Comparison of ENCODE assay signal across 30 cellular contexts in genomic region chr5:37640088-37640487, GRCh38.
"Had no signal": no experiment of that assay in that cellular context is flagged by ENCODE, and none has a peak within 500 bp of the region (broad histone marks: within the 10 kb centered on the region; RNA-seq: fewer than 3 reads in every experiment).

No MANE protein-coding gene starts in this region.

- H3K4me1 Mint-ChIP-seq: endodermal cell, memory B cell had no signal

- H3K9me3 ChIP-seq: colonic mucosa, mucosa of descending colon, neutrophil, pancreas, right lobe of liver, thyroid gland, vagina had no signal

- H3K27ac ChIP-seq: colonic mucosa, epithelial cell of prostate, esophagus muscularis mucosa, foreskin keratinocyte, heart right ventricle, neutrophil, pancreas, right lobe of liver, stomach, thyroid gland, vagina had no signal

- H3K27me3 ChIP-seq: colonic mucosa, esophagus muscularis mucosa, foreskin keratinocyte, heart right ventricle, neutrophil, pancreas, right lobe of liver, stomach, thyroid gland, vagina had no signal

- H3K4me3 Mint-ChIP-seq: dendritic cell treated with granulocyte-macrophage colony-stimulating factor and Interleukin-4, amounts not matched to agents 40 ng/mL and 50 ng/mL, for 4 days; endodermal cell; memory B cell; naive B cell; natural killer cell treated with Interleukin-12 subunit alpha and Interleukin-12 subunit beta and Interleukin-15 and Interleukin-18, amount 100 ng/mL, for 72 hours had no signal

- ATAC-seq: foreskin keratinocyte; heart right ventricle; left colon; left ventricle myocardium superior; mucosa of descending colon; natural killer cell treated with Interleukin-12 subunit alpha and Interleukin-12 subunit beta and Interleukin-15 and Interleukin-18, amount 100 ng/mL, for 72 hours; pancreas; right lobe of liver had no signal

- H3K4me2 ChIP-seq: smooth muscle cell had no signal

- DNase-seq: colonic mucosa; effector CD8-positive, alpha-beta T cell; endodermal cell; foreskin keratinocyte; glutamatergic neuron; heart right ventricle; hippocampal formation; left colon; left ventricle myocardium superior; mucosa of descending colon; naive B cell; pancreas; right lobe of liver; stimulated activated CD4-positive, alpha-beta T cell treated with anti-CD3 and anti-CD28 coated beads, Interleukin-12 subunit alpha, Interleukin-12 subunit beta, amount 100 ng/mL, for 4 hours; stimulated activated CD4-positive, alpha-beta T cell treated with anti-CD3 and anti-CD28 coated beads, Interleukin-1b, Interleukin-23, amount 100 ng/mL, for 48 hours; stimulated activated CD4-positive, alpha-beta T cell treated with anti-CD3 and anti-CD28 coated beads, Interleukin-4, amount 100 ng/mL, for 1 hour; stimulated activated CD8-positive, alpha-beta memory T cell treated with anti-CD3 and anti-CD28 coated beads, Interleukin-4, amount 100 ng/mL, for 48 hours; stimulated activated naive CD4-positive, alpha-beta T cell; stomach; thyroid gland had no signal

- H3K4me3 ChIP-seq: colonic mucosa, esophagus muscularis mucosa, heart right ventricle, lung, mucosa of descending colon, pancreas, right lobe of liver, smooth muscle cell, stomach, thyroid gland, vagina had no signal

- FAIRE-seq: islet of Langerhans, pancreas had no signal

- H3K27me3 Mint-ChIP-seq: dendritic cell treated with granulocyte-macrophage colony-stimulating factor and Interleukin-4, amounts not matched to agents 40 ng/mL and 50 ng/mL, for 4 days; memory B cell; naive B cell; natural killer cell treated with Interleukin-12 subunit alpha and Interleukin-12 subunit beta and Interleukin-15 and Interleukin-18, amount 100 ng/mL, for 72 hours had no signal

- H3K36me3 ChIP-seq: colonic mucosa, esophagus muscularis mucosa, heart right ventricle, neutrophil, pancreas, right lobe of liver, stomach, thyroid gland, vagina had no signal

- H3K4me1 ChIP-seq: colonic mucosa, heart right ventricle, pancreas, right lobe of liver, stomach, thyroid gland, vagina had no signal

- H3K27ac Mint-ChIP-seq: dendritic cell treated with granulocyte-macrophage colony-stimulating factor and Interleukin-4, amounts not matched to agents 40 ng/mL and 50 ng/mL, for 4 days; memory B cell; natural killer cell treated with Interleukin-12 subunit alpha and Interleukin-12 subunit beta and Interleukin-15 and Interleukin-18, amount 100 ng/mL, for 72 hours had no signal
